ENCODE assay signal across 22 cellular contexts in the genomic region with DNA sequence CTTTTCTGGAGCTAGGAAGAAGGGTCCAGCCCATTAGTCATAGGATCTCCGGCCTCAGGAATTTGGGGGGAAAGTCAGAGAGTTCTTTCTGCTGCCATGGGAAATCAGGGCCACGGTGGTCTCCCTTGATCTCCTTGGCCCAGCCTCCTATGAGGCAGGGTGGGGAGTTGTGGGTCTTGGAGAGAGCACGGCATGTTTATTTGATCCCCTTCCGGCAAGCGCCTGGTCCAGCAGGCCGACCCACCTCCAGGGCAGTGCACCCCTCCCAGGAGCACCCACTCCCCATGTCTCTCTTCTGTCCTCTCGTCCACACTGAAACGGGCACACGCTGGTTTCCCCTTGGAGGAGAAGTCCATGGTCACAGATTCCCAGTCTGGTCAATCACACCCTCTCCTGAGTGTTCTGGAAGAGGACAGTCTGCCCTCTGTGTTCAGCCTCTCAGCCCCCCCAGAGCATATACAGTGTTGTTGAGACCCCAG.
"Had no signal": no experiment of that assay in that cellular context is flagged by ENCODE, and none has a peak within 500 bp of the region (broad histone marks: within the 10 kb centered on the region; RNA-seq: fewer than 3 reads in every experiment).

No MANE protein-coding gene starts in this region.

- H3K4me3 ChIP-seq: body of pancreas, cardiac muscle cell, hepatocyte, mucosa of descending colon, SJCRH30, transverse colon had no signal

- H3K4me1 ChIP-seq: SJCRH30, transverse colon had no signal

- H3K27me3 ChIP-seq: body of pancreas, cardiac muscle cell, hepatocyte, SJCRH30, transverse colon had no signal

- H3K79me2 ChIP-seq: hepatocyte had no signal

- H3K27ac ChIP-seq: body of pancreas, cardiac muscle cell, hepatocyte, SJCRH30, transverse colon had no signal

- H3K9me3 ChIP-seq: body of pancreas, mucosa of descending colon, SJCRH30, transverse colon had no signal

- H2AFZ ChIP-seq: hepatocyte had no signal

- ATAC-seq: activated naive CD8-positive, alpha-beta T cell treated with anti-CD3 and anti-CD28 coated beads, Interleukin-2, amount 50 U/mL, for 24 hours; body of pancreas; left ventricle myocardium superior; mucosa of descending colon; T-cell had no signal

- H3K36me3 ChIP-seq: cardiac muscle cell, SJCRH30, transverse colon had no signal

- DNase-seq: activated CD4-positive, alpha-beta T cell treated with anti-CD3 and anti-CD28 coated beads for 1 hour; activated CD4-positive, alpha-beta T cell treated with anti-CD3 and anti-CD28 coated beads, Interleukin-2, amount 50 U/mL, for 4 hours; activated CD8-positive, alpha-beta memory T cell treated with anti-CD3 and anti-CD28 coated beads, Interleukin-2, amount 50 U/mL, for 4 hours; activated gamma-delta T cell; activated naive CD4-positive, alpha-beta T cell treated with anti-CD3 and anti-CD28 coated beads, Interleukin-2, amount 50 U/mL, for 16 hours; activated naive CD8-positive, alpha-beta T cell treated with anti-CD3 and anti-CD28 coated beads, Interleukin-2, amount 50 U/mL, for 24 hours; activated T-cell treated with anti-CD3 and anti-CD28 coated beads, Interleukin-2, amount 50 U/mL, for 48 hours; body of pancreas; dermis blood vessel endothelial cell; effector memory CD4-positive, alpha-beta T cell; foreskin melanocyte; immature natural killer cell; left ventricle myocardium superior; mesenchymal stem cell; mucosa of descending colon; naive B cell; SJCRH30; stimulated activated CD4-positive, alpha-beta T cell treated with anti-CD3 and anti-CD28 coated beads, Interleukin-12 subunit alpha, Interleukin-12 subunit beta, amount 100 ng/mL, for 4 hours; T-cell; transverse colon had no signal

- H3K4me2 ChIP-seq: hepatocyte had no signal
